Comparison of ENCODE assay signal across 16 cellular contexts in genomic region chr1:243497939-243498681, GRCh38.
"Had no signal": no experiment of that assay in that cellular context is flagged by ENCODE, and none has a peak within 500 bp of the region (broad histone marks: within the 10 kb centered on the region; RNA-seq: fewer than 3 reads in every experiment).

No MANE protein-coding gene starts in this region.

- H3K4me3 ChIP-seq: body of pancreas, colonic mucosa, heart right ventricle, lung, stomach had no signal

- H3K27ac ChIP-seq: body of pancreas, colonic mucosa, heart right ventricle, parathyroid adenoma had no signal

- H3K4me3 Mint-ChIP-seq: activated CD4-positive, alpha-beta T cell treated with anti-CD3 and anti-CD28 coated beads, Interleukin-2, amount 10 ng/mL, durations not matched to agents 7 days and 5 days had no signal

- H3K9me3 ChIP-seq: body of pancreas, colonic mucosa, heart right ventricle, stomach had no signal

- H3K9me3 Mint-ChIP-seq: activated CD4-positive, alpha-beta T cell treated with anti-CD3 and anti-CD28 coated beads, Interleukin-2, amount 10 ng/mL, durations not matched to agents 7 days and 5 days had no signal

- H3K27me3 ChIP-seq: body of pancreas, colonic mucosa, heart right ventricle, stomach had no signal

- H3K27ac Mint-ChIP-seq: activated CD4-positive, alpha-beta T cell treated with anti-CD3 and anti-CD28 coated beads, Interleukin-2, amount 10 ng/mL, durations not matched to agents 7 days and 5 days had no signal

- DNase-seq: activated CD4-positive, alpha-beta T cell treated with anti-CD3 and anti-CD28 coated beads, Interleukin-2, amount 10 ng/mL, durations not matched to agents 7 days and 5 days; activated naive CD4-positive, alpha-beta T cell treated with anti-CD3 and anti-CD28 coated beads, Interleukin-2, amount 50 U/mL, for 16 hours; amniotic stem cell; body of pancreas; caudate nucleus; colonic mucosa; effector CD4-positive, alpha-beta T cell; foreskin melanocyte; heart right ventricle; left colon; stimulated activated CD4-positive, alpha-beta T cell treated with anti-CD3 and anti-CD28 coated beads, Interleukin-4, amount 100 ng/mL, for 1 hour; stomach; T-helper 9 cell had no signal

- H3K27me3 Mint-ChIP-seq: activated CD4-positive, alpha-beta T cell treated with anti-CD3 and anti-CD28 coated beads, Interleukin-2, amount 10 ng/mL, durations not matched to agents 7 days and 5 days had no signal

- FAIRE-seq: urothelium cell line had no signal

- H3K4me1 ChIP-seq: body of pancreas, colonic mucosa had no signal

- H3K36me3 ChIP-seq: colonic mucosa had no signal

- ATAC-seq: body of pancreas, heart right ventricle, left colon had no signal
